In genomic region chr18:37452015-37452414, GRCh38 we compare ENCODE assay signal across 27 cellular contexts.
A peak's percentile ranks its signal among the peaks of the same experiment; 100 is the strongest.
DNase-seq lines count a peak whose midpoint lies in the region; FAIRE-seq and TF ChIP-seq lines count a peak whose summit lies in the region.
"Had no signal": no experiment of that assay in that cellular context is flagged by ENCODE, and none has a peak within 500 bp of the region (broad histone marks: within the 10 kb centered on the region; RNA-seq: fewer than 3 reads in every experiment).

No MANE protein-coding gene starts in this region.

- H3K4me3 ChIP-seq in H1 (ENCODE audit: extremely low read depth in 1 of 4, insufficient read depth in 2 of 4, low read depth in 3 of 4, low read length in 4 of 4) (no peak overlapping the region), trophoblast cell (ENCODE audit: low read depth, low read length) (no peak overlapping the region)
- H3K4me3 ChIP-seq: A549, K562 had no signal

- TF ChIP-seq RAD21 in H1 (IDR thresholded peaks at IDR 0.05 in 1 of 2, conservative IDR thresholded peaks at IDR 0.05 in 1 of 2; ENCODE audit: low read depth in 2 of 2, low read length in 2 of 2) = no peak

- no peak for TF ChIP-seq CTCF in H1 (IDR thresholded peaks at IDR 0.05; ENCODE audit: control extremely low read depth in 1 of 3, insufficient read depth in 1 of 3, low read depth in 1 of 3, low read length in 3 of 3)
- TF ChIP-seq CTCF in progenitor cell of endocrine pancreas (IDR thresholded peaks at IDR 0.05; ENCODE audit: unreplicated experiment) = no peak

- H2BK12ac ChIP-seq in H1 (ENCODE audit: low read depth, low read length) = peak overlapping the region; percentile 17; the same call in 1 of the 2 replicates
- peak overlapping the region; percentile 53 for H2BK12ac ChIP-seq in trophoblast cell (ENCODE audit: low read length)

- 79% methylated on average over 6 of the region's 6 CpGs; no CpG with 5 or more reads in 1 of the 2 experiments for WGBS in H1 (ENCODE audit: extremely low coverage in 1 of 2, insufficient coverage in 1 of 2, insufficient read length in 1 of 2, insufficient replicate concordance in 2 of 2, low coverage in 1 of 2, low lambda C conversion rate in 2 of 2, missing lambda C conversion rate in 1 of 2), 2 experiments
- WGBS in trophoblast cell (ENCODE audit: extremely low coverage, insufficient coverage, insufficient read length) = no CpG with 5 or more reads among the region's 6 CpGs

- H3K23me2 ChIP-seq in H1 (ENCODE audit: low read depth, low read length) = peaks cover 2% of the 10 kb centered on the region

- no peak overlapping the region for H3K4ac ChIP-seq in H1 (replicated peaks; ENCODE audit: insufficient read length, low read depth, low read length)
- no peak overlapping the region for H3K4ac ChIP-seq in trophoblast cell (ENCODE audit: low read depth, low read length)

- no peak overlapping the region for H4K5ac ChIP-seq in H1 (ENCODE audit: insufficient read length, low read depth, low read length)

- H2BK120ac ChIP-seq in H1 (replicated peaks; ENCODE audit: low read depth, low read length) (no peak overlapping the region), trophoblast cell (ENCODE audit: insufficient read depth, low read length, poor library complexity) (peak overlapping the region; percentile 0)

- H3K23ac ChIP-seq in H1 (ENCODE audit: insufficient read length) = no peak overlapping the region
- H3K23ac ChIP-seq in trophoblast cell (ENCODE audit: low read length) = no peak overlapping the region

- H3K9me3 ChIP-seq in H1 (ENCODE audit: insufficient read depth in 2 of 2, low read depth in 1 of 2, low read length in 1 of 2) (no peaks in the 10 kb centered on the region), trophoblast cell (ENCODE audit: insufficient read depth, low read depth, low read length) (peaks cover 2% of the 10 kb centered on the region)
- H3K9me3 ChIP-seq: A549 had no signal

- H2BK15ac ChIP-seq in H1 (ENCODE audit: low read length) = 0 out of 2 replicates have a peak overlapping the region, but pooled peaks have one; percentile 40

- H3K56ac ChIP-seq in H1 (replicated peaks; ENCODE audit: insufficient read length, low read depth, low read length) = no peak overlapping the region

- no peak overlapping the region; a peak in 1 of 4 replicates for H3K4me2 ChIP-seq in H1 (ENCODE audit: insufficient read depth in 1 of 2, low read depth in 2 of 2, low read length in 2 of 2)
- no peak overlapping the region for H3K4me2 ChIP-seq in trophoblast cell (ENCODE audit: low read length)
- H3K4me2 ChIP-seq: A549 had no signal

- no peak overlapping the region for H3K27ac Mint-ChIP-seq in progenitor cell of endocrine pancreas
- H3K27ac Mint-ChIP-seq in T-helper 2 cell treated with Interferon-gamma antibody and Interleukin-4, amounts not matched to agents 5 μg/mL and 100 μg/mL, for 36 hours = no peak overlapping the region
- H3K27ac Mint-ChIP-seq: activated naive CD4-positive, alpha-beta T cell treated with anti-CD3 and anti-CD28 coated beads, Interleukin-2, amount 50 U/mL, for 72 hours; CD4-positive, alpha-beta memory T cell; immature natural killer cell; stimulated activated naive CD8-positive, alpha-beta T cell treated with anti-CD3 and anti-CD28 coated beads, Interleukin-15, amount 100 ng/mL, for 72 hours had no signal

- peaks cover 9% of the 10 kb centered on the region for H3K27me3 Mint-ChIP-seq in progenitor cell of endocrine pancreas
- no peaks in the 10 kb centered on the region for H3K27me3 Mint-ChIP-seq in T-helper 2 cell treated with Interferon-gamma antibody and Interleukin-4, amounts not matched to agents 5 μg/mL and 100 μg/mL, for 36 hours (ENCODE audit: low read depth)
- H3K27me3 Mint-ChIP-seq: CD4-positive, alpha-beta memory T cell had no signal

- H4K20me1 ChIP-seq in H1 (replicated peaks in 1 of 2; ENCODE audit: control insufficient read depth in 1 of 2, insufficient read depth in 2 of 2, low read length in 2 of 2) = peaks cover 0 to 4% of the 10 kb centered on the region in 2 experiments

- H4K8ac ChIP-seq in H1 (ENCODE audit: extremely low read depth, insufficient read depth, low read length) (no peak overlapping the region), trophoblast cell (ENCODE audit: low read depth, low read length) (no peak overlapping the region)

- H3K27me3 ChIP-seq in H1 (replicated peaks in 1 of 4; ENCODE audit: control insufficient read depth in 3 of 4, extremely low read depth in 1 of 4, insufficient read depth in 3 of 4, low read length in 3 of 4) (peaks cover 0 to 3% (median 0%) of the 10 kb centered on the region in 4 experiments; a peak in 2 of 7 replicates), trophoblast cell (ENCODE audit: insufficient read depth, low read length) (no peaks in the 10 kb centered on the region)

- H3K36me3 Mint-ChIP-seq in progenitor cell of endocrine pancreas (ENCODE audit: insufficient read depth) = no peaks in the 10 kb centered on the region
- no peaks in the 10 kb centered on the region for H3K36me3 Mint-ChIP-seq in T-helper 2 cell treated with Interferon-gamma antibody and Interleukin-4, amounts not matched to agents 5 μg/mL and 100 μg/mL, for 36 hours (ENCODE audit: low read depth)
- H3K36me3 Mint-ChIP-seq: activated naive CD4-positive, alpha-beta T cell treated with anti-CD3 and anti-CD28 coated beads, Interleukin-2, amount 50 U/mL, for 72 hours; CD4-positive, alpha-beta memory T cell; immature natural killer cell had no signal

- TF ChIP-seq POLR2A in H1 (IDR thresholded peaks at IDR 0.05; ENCODE audit: control extremely low read depth in 1 of 2, low read depth in 2 of 2, low read length in 2 of 2) = no peak

- H4K12ac ChIP-seq in trophoblast cell (ENCODE audit: low read depth, low read length) = no peak overlapping the region

- H3K27ac ChIP-seq in H1 (ENCODE audit: low read depth, low read length) = no peak overlapping the region
- no peak overlapping the region for H3K27ac ChIP-seq in trophoblast cell (ENCODE audit: low read depth, low read length)
- H3K27ac ChIP-seq: A549, WERI-Rb-1 had no signal

- H3K4me1 ChIP-seq in H1 (replicated peaks in 1 of 4; ENCODE audit: control insufficient read depth in 3 of 4, insufficient read depth in 4 of 4, low read length in 3 of 4) (peaks cover 8 to 16% (median 10%) of the 10 kb centered on the region in 4 experiments), trophoblast cell (ENCODE audit: control insufficient read depth in 1 of 2, insufficient read depth in 2 of 2, low read length in 2 of 2) (peaks cover 27 to 36% of the 10 kb centered on the region in 2 experiments)
- H3K4me1 ChIP-seq: A549 had no signal

- no peaks in the 10 kb centered on the region for H3K79me1 ChIP-seq in H1 (ENCODE audit: low read depth, low read length)
- H3K79me1 ChIP-seq in trophoblast cell (ENCODE audit: low read length) = peaks cover 16% of the 10 kb centered on the region

- CTCF ChIA-PET in H1 (lab: Charles Lee; ENCODE audit: partially characterized antibody) = interaction anchor here (13.4 kb wide), 1 partner anchor 23 kb away, joined by 144 read pairs; no protein-coding TSS in a partner anchor

- 0 out of 2 replicates have a peak overlapping the region, but pooled peaks have one; percentile 82 for H2AK5ac ChIP-seq in H1 (ENCODE audit: low read depth, low read length)
- peak overlapping the region; percentile 12 for H2AK5ac ChIP-seq in trophoblast cell (ENCODE audit: low read length)

- POLR2A ChIA-PET in H1 (lab: Charles Lee; ENCODE audit: partially characterized antibody) = no interaction called here

- no peaks in the 10 kb centered on the region for H3K9me3 Mint-ChIP-seq in progenitor cell of endocrine pancreas (ENCODE audit: low read depth)
- no peaks in the 10 kb centered on the region for H3K9me3 Mint-ChIP-seq in T-helper 2 cell treated with Interferon-gamma antibody and Interleukin-4, amounts not matched to agents 5 μg/mL and 100 μg/mL, for 36 hours
- H3K9me3 Mint-ChIP-seq: activated naive CD4-positive, alpha-beta T cell treated with anti-CD3 and anti-CD28 coated beads, Interleukin-2, amount 50 U/mL, for 72 hours; stimulated activated naive CD8-positive, alpha-beta T cell treated with anti-CD3 and anti-CD28 coated beads, Interleukin-15, amount 100 ng/mL, for 72 hours had no signal

- H4K91ac ChIP-seq in H1 (replicated peaks; ENCODE audit: insufficient read length, low read length) = no peak overlapping the region
- H4K91ac ChIP-seq in trophoblast cell (ENCODE audit: low read depth, low read length) = peak overlapping the region; percentile 68

- H3K14ac ChIP-seq in H1 (ENCODE audit: insufficient read length) = no peak overlapping the region
- H3K14ac ChIP-seq in trophoblast cell (ENCODE audit: low read length) = peak overlapping the region; percentile 16

- no peak overlapping the region for H2BK5ac ChIP-seq in H1 (ENCODE audit: low read depth, low read length)
- peak overlapping the region; percentile 28 for H2BK5ac ChIP-seq in trophoblast cell (ENCODE audit: low read depth, low read length, poor library complexity)

- no peaks in the 10 kb centered on the region for H3K36me3 ChIP-seq in H1 (ENCODE audit: control insufficient read depth in 2 of 4, insufficient read depth in 4 of 4, low read length in 3 of 4)
- H3K36me3 ChIP-seq in trophoblast cell (ENCODE audit: control insufficient read depth in 1 of 2, insufficient read depth in 2 of 2, low read length in 2 of 2) = no peaks in the 10 kb centered on the region
- H3K36me3 ChIP-seq: WERI-Rb-1 had no signal

- no peak overlapping the region for H3K18ac ChIP-seq in H1 (ENCODE audit: extremely low read depth, low read length)
- H3K18ac ChIP-seq in trophoblast cell (ENCODE audit: low read length) = no peak overlapping the region

- DNase-seq in NCI-H2171 treated with DMSO at 0.1 percent for 48 hours (lab: John Stamatoyannopoulos, UW) (peak; percentile 22), NCI-H2171 (lab: John Stamatoyannopoulos, UW) (no peak), NCI-H1105 (lab: John Stamatoyannopoulos, UW) (peak; percentile 55), H1 (ENCODE audit: low read depth in 1 of 2, low spot score in 2 of 2) (no peak), trophoblast cell (no peak), activated gamma-delta T cell treated with Interleukin-2 at 50 U/mL for 16 hours (no peak), progenitor cell of endocrine pancreas (ENCODE audit: low spot score, unreplicated experiment) (no peak)
- no peak for DNase-seq in T-helper 2 cell treated with Interferon-gamma antibody and Interleukin-4, amounts not matched to agents 5 μg/mL and 100 μg/mL, for 36 hours (ENCODE audit: low spot score)
- DNase-seq: activated CD4-positive, alpha-beta T cell treated with anti-CD3 and anti-CD28 coated beads for 4 hours; activated CD8-positive, alpha-beta memory T cell treated with anti-CD3 and anti-CD28 coated beads for 24 hours; AML-193; CD4-positive, alpha-beta memory T cell; immature natural killer cell; left cardiac atrium; mammary epithelial cell; NCI-H748 treated with DMSO at 0.1 percent for 48 hours; SIG-M5; stimulated activated CD4-positive, alpha-beta T cell treated with anti-CD3 and anti-CD28 coated beads, Interleukin-12 subunit alpha, Interleukin-12 subunit beta, amount 100 ng/mL, for 4 hours; stimulated activated CD4-positive, alpha-beta T cell treated with anti-CD3 and anti-CD28 coated beads, Interleukin-2, amount 100 ng/mL, for 48 hours; stimulated activated naive CD8-positive, alpha-beta T cell treated with anti-CD3 and anti-CD28 coated beads, Interleukin-15, amount 100 ng/mL, for 72 hours; WERI-Rb-1 had no signal

- no peak for FAIRE-seq in H1 (lab: Jason Lieb, UNC)
- FAIRE-seq: A549, colon, GM12891, H54, K562 had no signal

- no peak overlapping the region for H3K4me3 Mint-ChIP-seq in progenitor cell of endocrine pancreas (ENCODE audit: low read depth)
- H3K4me3 Mint-ChIP-seq in T-helper 2 cell treated with Interferon-gamma antibody and Interleukin-4, amounts not matched to agents 5 μg/mL and 100 μg/mL, for 36 hours = no peak overlapping the region
- H3K4me3 Mint-ChIP-seq: CD4-positive, alpha-beta memory T cell; immature natural killer cell; stimulated activated naive CD8-positive, alpha-beta T cell treated with anti-CD3 and anti-CD28 coated beads, Interleukin-15, amount 100 ng/mL, for 72 hours had no signal

- H3K4me1 Mint-ChIP-seq in progenitor cell of endocrine pancreas (ENCODE audit: low read depth) = peaks cover 21% of the 10 kb centered on the region
- H3K4me1 Mint-ChIP-seq in T-helper 2 cell treated with Interferon-gamma antibody and Interleukin-4, amounts not matched to agents 5 μg/mL and 100 μg/mL, for 36 hours (ENCODE audit: low read depth) = no peaks in the 10 kb centered on the region
- H3K4me1 Mint-ChIP-seq: immature natural killer cell; stimulated activated naive CD8-positive, alpha-beta T cell treated with anti-CD3 and anti-CD28 coated beads, Interleukin-15, amount 100 ng/mL, for 72 hours had no signal

- no peak overlapping the region for H3K9ac ChIP-seq in H1 (replicated peaks in 1 of 4; ENCODE audit: extremely low read depth in 1 of 4, low read depth in 3 of 4, low read length in 3 of 4)
- no peak overlapping the region for H3K9ac ChIP-seq in trophoblast cell (ENCODE audit: low read length)

- TF ChIP-seq EP300 in H1 (IDR thresholded peaks at IDR 0.05; ENCODE audit: borderline replicate concordance in 1 of 2, low read depth in 2 of 2, low read length in 2 of 2) = no peak

- H2AFZ ChIP-seq in H1 (ENCODE audit: low read length) (no peak overlapping the region), trophoblast cell (ENCODE audit: insufficient read depth, low read length, poor library complexity) (no peak overlapping the region)

- H2BK20ac ChIP-seq in H1 (ENCODE audit: low read length) = no peak overlapping the region

- H3K79me2 ChIP-seq in H1 (ENCODE audit: control insufficient read depth in 1 of 2, insufficient read depth in 2 of 2, low read length in 2 of 2) = no peaks in the 10 kb centered on the region
- H3K79me2 ChIP-seq in trophoblast cell (ENCODE audit: control insufficient read depth, insufficient read depth, low read length, poor library complexity) = no peaks in the 10 kb centered on the region

Comparison
In these comparisons a context has a peak if more than half of its experiments do, and no peak if none do; other contexts are left out.
1. DNase-seq: peak in NCI-H2171 treated with DMSO at 0.1 percent for 48 hours (single experiment) and NCI-H1105 (single experiment); none in NCI-H2171 (single experiment), H1 (0 of 2), trophoblast cell (0 of 2), activated gamma-delta T cell treated with Interleukin-2 at 50 U/mL for 16 hours (single experiment), progenitor cell of endocrine pancreas (single experiment) and T-helper 2 cell treated with Interferon-gamma antibody and Interleukin-4, amounts not matched to agents 5 μg/mL and 100 μg/mL, for 36 hours (single experiment).